ENCODE assay signal across 10 cellular contexts in the genomic region with DNA sequence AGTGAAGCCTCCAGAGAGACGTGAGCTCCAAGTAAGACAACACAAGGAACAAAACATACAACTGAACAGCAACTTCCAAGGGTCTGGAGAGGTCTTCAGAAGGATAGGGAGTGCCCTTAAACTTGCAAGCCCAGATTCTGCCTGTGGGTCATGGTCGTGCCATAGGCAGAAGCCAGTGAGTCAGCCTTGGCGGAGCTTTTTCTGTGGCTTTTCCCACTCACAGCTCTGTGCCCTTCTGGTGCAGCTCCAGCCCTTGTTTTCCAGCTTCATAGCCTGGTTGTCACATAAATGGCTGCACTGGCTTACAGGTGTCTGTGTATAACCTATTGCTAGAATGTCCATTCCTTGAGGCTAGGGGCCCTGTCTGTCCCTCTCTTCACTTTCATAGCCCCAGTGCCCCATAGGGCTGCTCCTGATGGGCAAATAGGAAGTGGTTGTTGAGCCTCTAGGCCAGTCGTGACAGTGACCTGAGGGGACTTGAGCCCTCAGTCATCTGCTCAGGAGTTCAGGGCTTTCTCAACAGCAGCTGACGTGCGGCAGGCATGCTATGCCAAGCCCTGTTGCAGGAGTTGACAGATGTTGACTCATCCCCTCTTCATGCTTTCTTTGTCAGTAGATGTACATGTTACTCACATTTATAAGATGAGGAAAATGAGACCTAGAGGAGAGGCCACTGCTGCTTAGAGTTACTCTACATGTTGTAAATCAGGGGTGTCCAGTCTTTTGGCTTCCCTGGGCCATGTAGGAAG. TPM values are rescaled to one million over a fixed set of nuclear protein-coding genes. Genes with fewer than 3 reads are reported as not detected.
DNase-seq lines count a peak whose midpoint lies in the region; ATAC-seq and TF ChIP-seq lines count a peak whose summit lies in the region.
"Had no signal": no experiment of that assay in that cellular context is flagged by ENCODE, and none has a peak within 500 bp of the region (broad histone marks: within the 10 kb centered on the region; RNA-seq: fewer than 3 reads in every experiment).

No MANE protein-coding gene starts in this region.

- H3K9me3 ChIP-seq in A673 (ENCODE audit: low read depth, low read length, poor library complexity, severe bottlenecking) (no peaks in the 10 kb centered on the region), left lung (no peaks in the 10 kb centered on the region)

- intact Hi-C loops in A673 (cut with micrococcal nuclease; ENCODE audit: unreplicated experiment): no loop called here
- intact Hi-C loops in left lung (cut with DNase I): no loop called here

- BruUV-seq in A673 (replicated peaks; lab: Mats Ljungman, UMichigan): no TSS peak

- TF ChIP-seq CTCF in A673 (conservative IDR thresholded peaks at IDR 0.05; ENCODE audit: low read depth, low read length) (no peak), left lung (IDR thresholded peaks at IDR 0.05) (no peak), GM10248 (IDR thresholded peaks at IDR 0.05; ENCODE audit: control extremely low read depth, extremely low read depth, low read depth, missing control alignments) (no peak)

- H3K36me3 ChIP-seq in A673 (ENCODE audit: insufficient read depth, low read length, poor library complexity, severe bottlenecking): no peaks in the 10 kb centered on the region
- peaks cover 0 to 47% of the 10 kb centered on the region in 2 donors for H3K36me3 ChIP-seq in left lung

- ATAC-seq in left lung (peak; percentile 24), HG03432 (IDR thresholded peaks at IDR 0.05; ENCODE audit: unreplicated experiment) (no peak)

- no peak overlapping the region for H3K4me3 ChIP-seq in A673 (ENCODE audit: low read depth, low read length, poor library complexity, severe bottlenecking)
- no peak overlapping the region for H3K4me3 ChIP-seq in left lung

- no peak for DNase-seq in A673 (ENCODE audit: low spot score)
- DNase-seq in GM04504 (ENCODE audit: low read depth): peak; percentile 85
- peak; percentile 67 for DNase-seq in astrocyte of the hippocampus (ENCODE audit: low read depth, low spot score)
- no peak for DNase-seq in left lung
- DNase-seq in GM10248 (ENCODE audit: extremely low spot score): no peak
- DNase-seq in SKM-1 treated with dmso at 0.1 percent for 144 hours (lab: John Stamatoyannopoulos, UW; ENCODE audit: unreplicated experiment): no peak
- DNase-seq in activated CD4-positive, alpha-beta T cell treated with anti-CD3 and anti-CD28 coated beads, Interleukin-2, amount 50 U/mL, for 1 hour: no peak
- DNase-seq: dermis blood vessel endothelial cell, NCI-H510A treated with DMSO at 0.1 percent for 48 hours had no signal

- peak overlapping the region; percentile 21 for H3K27ac ChIP-seq in A673 (ENCODE audit: low read depth, low read length, poor library complexity, severe bottlenecking)
- H3K27ac ChIP-seq in left lung: peak overlapping the region in 1 of 2 donors; percentile 18

- H3K4me1 ChIP-seq in A673 (ENCODE audit: insufficient read depth, low read length, poor library complexity, severe bottlenecking) (peaks cover 33% of the 10 kb centered on the region), left lung (peaks cover 16 to 72% of the 10 kb centered on the region in 2 donors)

- CTCF ChIA-PET in A673 (lab: Charles Lee): no interaction called here
- CTCF ChIA-PET in GM10248 (lab: Yijun Ruan, JAX): interaction anchor here (0.9 to 1.8 kb wide), 4 partner anchors 9 to 58 kb away, joined by 3 to 6 read pairs (median 4); no protein-coding TSS in a partner anchor

- POLR2A ChIA-PET in A673 (lab: Charles Lee; ENCODE audit: low non-redundant PET) (interaction anchor here (0.7 kb wide), 1 partner anchor 8 kb away, joined by 4 read pairs; a partner anchor contains a TSS), GM10248 (lab: Yijun Ruan, JAX) (interaction anchor here (0.5 kb wide), 1 partner anchor 19 kb away, joined by 4 read pairs; a partner anchor contains a TSS)

- no peaks in the 10 kb centered on the region for H3K27me3 ChIP-seq in A673 (replicated peaks; ENCODE audit: insufficient read depth, low read depth, low read length, poor library complexity)
- no peaks in the 10 kb centered on the region for H3K27me3 ChIP-seq in left lung

RNA-seq across cellular contexts. Expression of a gene that starts 7.4 kb away (rescaled TPM):
- 96.2 and 101 TPM in 2 replicates for total RNA-seq in A673 (2021)
- 100 to 1,000 TPM in 1 of 2 donors, 10 to 100 TPM in 1; 89.6 to 121 TPM for total RNA-seq in left lung

RNA-seq across cellular contexts. Expression of a gene that starts 19.2 kb away (rescaled TPM):
- total RNA-seq in A673 (2021) (36.2 and 46.3 TPM in 2 replicates), left lung (10 to 100 TPM; 22.0 to 26.4 TPM)

Comparison
In these comparisons a context has a peak if more than half of its experiments do, and no peak if none do; other contexts are left out.
1. DNase-seq: peak in GM04504 (single experiment) and astrocyte of the hippocampus (single experiment); none in A673 (single experiment), left lung (0 of 2), GM10248 (single experiment), SKM-1 treated with dmso at 0.1 percent for 144 hours (single experiment) and activated CD4-positive, alpha-beta T cell treated with anti-CD3 and anti-CD28 coated beads, Interleukin-2, amount 50 U/mL, for 1 hour (single experiment).